8 cellular contexts compared by ENCODE assay signal in the genomic region with DNA sequence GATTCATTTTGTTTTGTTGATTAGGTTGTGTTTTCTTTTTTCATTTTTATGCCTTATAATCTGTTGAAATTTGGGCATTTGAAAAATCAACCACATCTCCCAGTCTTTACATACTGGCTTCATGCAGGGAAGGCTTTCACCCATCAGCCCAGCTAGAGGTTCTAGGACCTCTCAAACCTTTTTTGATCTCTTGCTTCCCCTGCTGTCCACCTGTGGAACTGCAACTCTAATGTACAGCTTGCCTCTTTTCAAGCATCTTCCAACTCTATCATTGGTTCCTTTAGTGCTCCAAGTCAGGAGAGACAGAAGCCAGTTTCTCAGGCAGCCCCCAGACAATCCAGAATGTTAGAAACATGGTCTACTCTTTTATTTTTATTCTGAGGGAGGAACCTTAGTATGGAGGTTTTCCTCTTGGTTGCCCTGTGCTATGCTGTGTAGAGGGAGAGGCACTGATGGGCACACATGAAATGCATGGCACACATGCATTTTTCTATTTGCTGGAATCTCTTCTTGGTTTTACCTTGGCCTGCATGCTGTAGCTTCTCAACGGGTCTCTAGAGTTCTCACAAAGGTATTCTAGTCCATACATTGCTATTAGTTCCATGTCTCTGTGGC.
DNase-seq lines count a peak whose midpoint lies in the region; ATAC-seq, FAIRE-seq and TF ChIP-seq lines count a peak whose summit lies in the region.

No MANE protein-coding gene starts in this region.

- no peak for ATAC-seq in GM18873 (IDR thresholded peaks at IDR 0.05; ENCODE audit: low FRiP score, unreplicated experiment)
- ATAC-seq in HG03280 (IDR thresholded peaks at IDR 0.05; ENCODE audit: unreplicated experiment), result no peak
- ATAC-seq in gastrocnemius medialis, result no peak

- H3K9me3 ChIP-seq in kidney (ENCODE audit: control insufficient read depth in 1 of 2, low read length in 2 of 2), result no peaks in the 10 kb centered on the region
- H3K9me3 ChIP-seq in gastrocnemius medialis, result no peaks in the 10 kb centered on the region

- H3K27ac ChIP-seq in kidney (ENCODE audit: low read depth in 2 of 2, low read length in 2 of 2) (no peak overlapping the region), gastrocnemius medialis (no peak overlapping the region)

- H3K4me3 ChIP-seq in WI38 (ENCODE audit: low read depth, low read length), result no peak overlapping the region
- no peak overlapping the region for H3K4me3 ChIP-seq in kidney (ENCODE audit: low read length in 2 of 2)
- no peak overlapping the region for H3K4me3 ChIP-seq in gastrocnemius medialis

- H3K4me1 ChIP-seq in kidney (ENCODE audit: control insufficient read depth in 1 of 2, insufficient read depth in 1 of 2, low read depth in 1 of 2, low read length in 2 of 2), result no peaks in the 10 kb centered on the region
- H3K4me1 ChIP-seq in gastrocnemius medialis, result no peaks in the 10 kb centered on the region

- in situ Hi-C loops in KBM-7 (cut with MboI; ENCODE audit: low pct_unique_long_range_greater_than_20kb, low sequenced_read_pairs) (no loop called here), gastrocnemius medialis (cut with MboI; ENCODE audit: low sequenced_read_pairs in 4 of 4) (no loop called here)

- intact Hi-C loops in kidney (cut with DNase I) (no loop called here), gastrocnemius medialis (cut with DNase I; ENCODE audit: low total_unique reads) (no loop called here)

- FAIRE-seq in GM18507 (lab: Jason Lieb, UNC) (peak; percentile 42), kidney (lab: Jason Lieb, UNC) (no peak)

- H3K36me3 ChIP-seq in kidney (ENCODE audit: control insufficient read depth in 1 of 2, insufficient read depth in 2 of 2, low read length in 2 of 2), result no peaks in the 10 kb centered on the region
- no peaks in the 10 kb centered on the region for H3K36me3 ChIP-seq in gastrocnemius medialis

- TF ChIP-seq POLR2A in gastrocnemius medialis (IDR thresholded peaks at IDR 0.05), result no peak

- peak; percentile 24; the same call in 1 of the 2 replicates for TF ChIP-seq CTCF in WI38 (IDR thresholded peaks at IDR 0.05; ENCODE audit: low read depth, low read length)
- peak; percentile 67 for TF ChIP-seq CTCF in kidney (IDR thresholded peaks at IDR 0.05; ENCODE audit: borderline replicate concordance, extremely low read depth, insufficient read depth)
- peak in 2 of 5 experiments; percentile 28 to 34 for TF ChIP-seq CTCF in gastrocnemius medialis (IDR thresholded peaks at IDR 0.05 in 4 of 5, conservative IDR thresholded peaks at IDR 0.05 in 1 of 5)

- H3K9ac ChIP-seq in kidney (ENCODE audit: low read length in 2 of 2), result no peak overlapping the region

- peak; percentile 60 for DNase-seq in D341Med (ENCODE audit: low spot score)
- peak; percentile 9 for DNase-seq in GM18507 (ENCODE audit: extremely low spot score, insufficient read length, low read depth)
- peak; percentile 55 for DNase-seq in KBM-7
- no peak for DNase-seq in kidney
- DNase-seq in gastrocnemius medialis, result no peak

- no peaks in the 10 kb centered on the region for H3K27me3 ChIP-seq in gastrocnemius medialis

Comparison
In these comparisons a context has a peak if more than half of its experiments do, and no peak if none do; other contexts are left out.
1. DNase-seq: peak in D341Med (single experiment), GM18507 (single experiment) and KBM-7 (single experiment); none in kidney (single experiment) and gastrocnemius medialis (0 of 2).